23 cellular contexts compared by ENCODE assay signal in the genomic region with DNA sequence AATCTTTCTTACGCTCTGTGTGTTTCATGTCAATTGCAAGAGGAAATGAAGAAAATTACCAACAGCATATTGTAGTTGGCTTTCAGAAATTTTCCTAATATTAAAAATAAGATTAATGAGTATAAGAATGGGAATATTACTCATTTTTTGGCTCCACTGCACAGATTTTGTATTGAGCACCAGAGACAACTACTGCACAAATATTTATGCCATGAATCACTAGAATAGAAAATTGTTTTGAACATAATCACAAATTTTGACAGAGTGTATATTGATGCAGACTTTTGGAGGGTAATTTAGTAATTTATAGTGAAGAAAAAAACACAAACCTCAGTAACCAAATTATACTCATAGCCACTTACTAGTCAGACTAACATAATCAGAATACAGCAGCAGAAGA.
DNase-seq lines count a peak whose midpoint lies in the region; ATAC-seq and TF ChIP-seq lines count a peak whose summit lies in the region.
"Had no signal": no experiment of that assay in that cellular context is flagged by ENCODE, and none has a peak within 500 bp of the region (broad histone marks: within the 10 kb centered on the region; RNA-seq: fewer than 3 reads in every experiment).

No MANE protein-coding gene starts in this region.

- ATAC-seq in IMR-90 (ENCODE audit: low read depth) = no peak
- ATAC-seq: HepG2, Panc1 had no signal

- no peak overlapping the region for H4K91ac ChIP-seq in IMR-90 (ENCODE audit: insufficient read depth, low read depth, low read length)

- no peak overlapping the region for H3K23ac ChIP-seq in IMR-90 (ENCODE audit: low read depth, low read length)

- no peaks in the 10 kb centered on the region for H3K27me3 ChIP-seq in IMR-90 (ENCODE audit: control insufficient read depth, insufficient read depth, low read length)
- H3K27me3 ChIP-seq in adipocyte (replicated peaks; ENCODE audit: control insufficient read depth, insufficient read depth, low read length) = no peaks in the 10 kb centered on the region
- H3K27me3 ChIP-seq in endodermal cell (ENCODE audit: control insufficient read depth, insufficient read depth, low read length, poor library complexity, severe bottlenecking) = no peaks in the 10 kb centered on the region

- H4K5ac ChIP-seq in IMR-90 (ENCODE audit: low read depth, low read length) = no peak overlapping the region

- dilution Hi-C loops in IMR-90 (cut with HindIII; ENCODE audit: low sequenced_read_pairs, unreplicated experiment) = no loop called here

- H3K36me3 Mint-ChIP-seq in endodermal cell (ENCODE audit: low read depth) = no peaks in the 10 kb centered on the region
- H3K36me3 Mint-ChIP-seq in activated T-helper 1 cell treated with anti-CD3 and anti-CD28 coated beads, Interleukin-12 subunit alpha, Interleukin-12 subunit beta, Interleukin-2, Interleukin-4 antibody, amounts not matched to agents 30 ng/mL and 10 ng/mL and 1 ng/mL, durations not matched to agents 14 hours and 24 hours and 36 hours (ENCODE audit: low read depth) = no peaks in the 10 kb centered on the region

- H3K27me3 Mint-ChIP-seq in endodermal cell (ENCODE audit: insufficient read depth) = no peaks in the 10 kb centered on the region
- peaks cover 2% of the 10 kb centered on the region for H3K27me3 Mint-ChIP-seq in activated T-helper 1 cell treated with anti-CD3 and anti-CD28 coated beads, Interleukin-12 subunit alpha, Interleukin-12 subunit beta, Interleukin-2, Interleukin-4 antibody, amounts not matched to agents 30 ng/mL and 10 ng/mL and 1 ng/mL, durations not matched to agents 14 hours and 24 hours and 36 hours (ENCODE audit: insufficient read depth)

- no peak overlapping the region for H3K4me3 Mint-ChIP-seq in endodermal cell
- no peak overlapping the region for H3K4me3 Mint-ChIP-seq in activated T-helper 1 cell treated with anti-CD3 and anti-CD28 coated beads, Interleukin-12 subunit alpha, Interleukin-12 subunit beta, Interleukin-2, Interleukin-4 antibody, amounts not matched to agents 30 ng/mL and 10 ng/mL and 1 ng/mL, durations not matched to agents 14 hours and 24 hours and 36 hours

- H3K4me1 ChIP-seq in IMR-90 (ENCODE audit: control insufficient read depth, insufficient read depth, low read length) (0 out of 2 replicates have a peak, but pooled peaks cover 2% of the 10 kb centered on the region), adipocyte (ENCODE audit: control insufficient read depth, insufficient read depth, low read length) (no peaks in the 10 kb centered on the region), endodermal cell (ENCODE audit: control insufficient read depth, insufficient read depth, low read length) (no peaks in the 10 kb centered on the region)

- no peaks in the 10 kb centered on the region for H3K4me1 Mint-ChIP-seq in endodermal cell
- no peaks in the 10 kb centered on the region for H3K4me1 Mint-ChIP-seq in activated T-helper 1 cell treated with anti-CD3 and anti-CD28 coated beads, Interleukin-12 subunit alpha, Interleukin-12 subunit beta, Interleukin-2, Interleukin-4 antibody, amounts not matched to agents 30 ng/mL and 10 ng/mL and 1 ng/mL, durations not matched to agents 14 hours and 24 hours and 36 hours (ENCODE audit: low read depth)

- WGBS in IMR-90 (ENCODE audit: extremely low coverage in 2 of 2, insufficient read length in 1 of 2), 2 experiments = no CpG with 5 or more reads among the region's 1 CpG
- 92% methylated on average over 1 of the region's 1 CpG; no CpG with 5 or more reads in 1 of the 2 experiments for WGBS in endodermal cell (ENCODE audit: insufficient coverage in 1 of 2, insufficient read length in 1 of 2), 2 experiments

- H3K14ac ChIP-seq in IMR-90 (replicated peaks; ENCODE audit: low read depth, low read length) = no peak overlapping the region

- H3K4me2 ChIP-seq in IMR-90 (ENCODE audit: low read depth, low read length) = no peak overlapping the region

- no peak overlapping the region for H2BK120ac ChIP-seq in IMR-90 (ENCODE audit: low read depth, low read length)

- no peak overlapping the region for H2AK5ac ChIP-seq in IMR-90 (ENCODE audit: low read depth, low read length)

- H3K4me3 ChIP-seq in IMR-90 (ENCODE audit: insufficient read depth, low read depth, low read length) (no peak overlapping the region), adipocyte (ENCODE audit: low read length) (no peak overlapping the region), fibroblast of pulmonary artery (replicated peaks; ENCODE audit: low read depth, low read length) (no peak overlapping the region), endodermal cell (ENCODE audit: low read length) (no peak overlapping the region)

- H3K18ac ChIP-seq in IMR-90 (ENCODE audit: low read depth, low read length) = no peak overlapping the region

- no peak overlapping the region for H2BK20ac ChIP-seq in IMR-90 (ENCODE audit: low read depth, low read length)

- H3K4ac ChIP-seq in IMR-90 (ENCODE audit: low read depth, low read length) = no peak overlapping the region

- BruUV-seq in IMR-90 (replicated peaks; lab: Mats Ljungman, UMichigan) = no TSS peak

- DNase-seq in AG08396 (ENCODE audit: low spot score) (peak; percentile 6), IMR-90 (peak; percentile 10), adipocyte (ENCODE audit: low read depth) (peak; percentile 30), fibroblast of pulmonary artery (ENCODE audit: low read depth) (peak; percentile 17), endodermal cell (no peak), NCI-H1436 (lab: John Stamatoyannopoulos, UW) (no peak), HPDE6-E6E7 (ENCODE audit: extremely low spot score) (no peak)
- no peak for DNase-seq in activated T-helper 1 cell treated with anti-CD3 and anti-CD28 coated beads, Interleukin-12 subunit alpha, Interleukin-12 subunit beta, Interleukin-2, Interleukin-4 antibody, amounts not matched to agents 30 ng/mL and 10 ng/mL and 1 ng/mL, durations not matched to agents 14 hours and 24 hours and 36 hours (ENCODE audit: low spot score)
- DNase-seq: ACHN; AML-193; C1 segment of cervical spinal cord; GDM1; KBM-7; NCI-H1092; NCI-H146; NCI-H2029; NCI-H2227 treated with DMSO at 0.1 percent for 48 hours; NCI-H524; NCI-H774; NK-92 treated with Interleukin-12 subunit alpha and Interleukin-12 subunit beta, amount 100 ng/mL, for 24 hours had no signal

- in situ Hi-C loops in IMR-90 (cut with MboI; ENCODE audit: low sequenced_read_pairs) = no loop called here

- no peaks in the 10 kb centered on the region for H3K79me1 ChIP-seq in IMR-90 (ENCODE audit: low read depth in 1 of 2, low read length in 2 of 2)

- no peaks in the 10 kb centered on the region for H4K20me1 ChIP-seq in IMR-90 (ENCODE audit: insufficient read depth, low read length)

- H3K9me1 ChIP-seq in IMR-90 (ENCODE audit: insufficient read depth, low read length) = no peaks in the 10 kb centered on the region

- POLR2A ChIA-PET in IMR-90 (lab: Charles Lee; ENCODE audit: unreplicated experiment) = no interaction called here

- H4K8ac ChIP-seq in IMR-90 (ENCODE audit: low read depth in 2 of 2, low read length in 2 of 2) = no peak overlapping the region

- H2BK15ac ChIP-seq in IMR-90 (ENCODE audit: low read depth, low read length) = no peak overlapping the region

- no peak overlapping the region for H3K27ac ChIP-seq in IMR-90 (ENCODE audit: insufficient read depth, low read length)
- no peak overlapping the region for H3K27ac ChIP-seq in endodermal cell (ENCODE audit: low read depth, low read length)
- H3K27ac ChIP-seq: 22Rv1 had no signal

- no peak overlapping the region for H2AK9ac ChIP-seq in IMR-90 (replicated peaks; ENCODE audit: low read depth, low read length, poor library complexity)

- CTCF ChIA-PET in IMR-90 (lab: Yijun Ruan, JAX) = no interaction called here

- no peak for TF ChIP-seq POLR2A in IMR-90 (IDR thresholded peaks at IDR 0.05; ENCODE audit: low read depth, low read length)

- H3K9me3 Mint-ChIP-seq in endodermal cell = no peaks in the 10 kb centered on the region
- H3K9me3 Mint-ChIP-seq in activated T-helper 1 cell treated with anti-CD3 and anti-CD28 coated beads, Interleukin-12 subunit alpha, Interleukin-12 subunit beta, Interleukin-2, Interleukin-4 antibody, amounts not matched to agents 30 ng/mL and 10 ng/mL and 1 ng/mL, durations not matched to agents 14 hours and 24 hours and 36 hours = no peaks in the 10 kb centered on the region

- no peak overlapping the region for H3K56ac ChIP-seq in IMR-90 (ENCODE audit: extremely low read depth, insufficient read depth, low read length)

- no peak overlapping the region for H2AFZ ChIP-seq in IMR-90 (replicated peaks; ENCODE audit: low read length, poor library complexity)

- H3K9ac ChIP-seq in IMR-90 (ENCODE audit: low read depth, low read length) (no peak overlapping the region), adipocyte (ENCODE audit: low read length) (no peak overlapping the region), endodermal cell (ENCODE audit: extremely low read depth, low read length, poor library complexity, severe bottlenecking) (no peak overlapping the region)

- H3K36me3 ChIP-seq in IMR-90 (ENCODE audit: control insufficient read depth, insufficient read depth, low read length) (no peaks in the 10 kb centered on the region), adipocyte (ENCODE audit: control insufficient read depth, insufficient read depth, low read length, severe bottlenecking) (no peaks in the 10 kb centered on the region), endodermal cell (ENCODE audit: control insufficient read depth, insufficient read depth, low read length) (no peaks in the 10 kb centered on the region)

- no peak overlapping the region for H2BK5ac ChIP-seq in IMR-90 (ENCODE audit: low read depth, low read length, poor library complexity, severe bottlenecking)

- no peak for TF ChIP-seq CTCF in IMR-90 (conservative IDR thresholded peaks at IDR 0.05; ENCODE audit: low read depth, low read length)
- no peak for TF ChIP-seq CTCF in fibroblast of pulmonary artery (IDR thresholded peaks at IDR 0.05; ENCODE audit: low read length, missing control alignments)
- no peak for TF ChIP-seq CTCF in endodermal cell (conservative IDR thresholded peaks at IDR 0.05)

- H3K9me3 ChIP-seq in IMR-90 (ENCODE audit: control insufficient read depth, insufficient read depth, low read length) (no peaks in the 10 kb centered on the region), adipocyte (ENCODE audit: control insufficient read depth, low read length) (no peaks in the 10 kb centered on the region), endodermal cell (ENCODE audit: control insufficient read depth, low read length) (no peaks in the 10 kb centered on the region)

- no peak for TF ChIP-seq RAD21 in IMR-90 (IDR thresholded peaks at IDR 0.05; ENCODE audit: low read length)

- H3K27ac Mint-ChIP-seq in endodermal cell = no peak overlapping the region
- no peak overlapping the region for H3K27ac Mint-ChIP-seq in activated T-helper 1 cell treated with anti-CD3 and anti-CD28 coated beads, Interleukin-12 subunit alpha, Interleukin-12 subunit beta, Interleukin-2, Interleukin-4 antibody, amounts not matched to agents 30 ng/mL and 10 ng/mL and 1 ng/mL, durations not matched to agents 14 hours and 24 hours and 36 hours

- intact Hi-C loops in IMR-90 (cut with micrococcal nuclease) = no loop called here
- intact Hi-C loops in activated T-helper 1 cell treated with anti-CD3 and anti-CD28 coated beads, Interleukin-12 subunit alpha, Interleukin-12 subunit beta, Interleukin-2, Interleukin-4 antibody, amounts not matched to agents 30 ng/mL and 10 ng/mL and 1 ng/mL, durations not matched to agents 14 hours and 24 hours and 36 hours (cut with micrococcal nuclease) = no loop called here

TF ChIP-seq in IMR-90, 13 proteins besides CTCF, POLR2A, EP300 and RAD21 (continues in another document):
- TF ChIP-seq RCOR1 (IDR thresholded peaks at IDR 0.05; ENCODE audit: insufficient replicate concordance, low read length) = no peak

Comparison
In these comparisons a context has a peak if more than half of its experiments do, and no peak if none do; other contexts are left out.
1. DNase-seq: peak in AG08396 (single experiment), IMR-90 (single experiment), adipocyte (single experiment) and fibroblast of pulmonary artery (single experiment); none in endodermal cell (single experiment), NCI-H1436 (single experiment), activated T-helper 1 cell treated with anti-CD3 and anti-CD28 coated beads, Interleukin-12 subunit alpha, Interleukin-12 subunit beta, Interleukin-2, Interleukin-4 antibody, amounts not matched to agents 30 ng/mL and 10 ng/mL and 1 ng/mL, durations not matched to agents 14 hours and 24 hours and 36 hours (single experiment) and HPDE6-E6E7 (single experiment).